Comparison of ENCODE assay signal across 29 cellular contexts in the genomic region with DNA sequence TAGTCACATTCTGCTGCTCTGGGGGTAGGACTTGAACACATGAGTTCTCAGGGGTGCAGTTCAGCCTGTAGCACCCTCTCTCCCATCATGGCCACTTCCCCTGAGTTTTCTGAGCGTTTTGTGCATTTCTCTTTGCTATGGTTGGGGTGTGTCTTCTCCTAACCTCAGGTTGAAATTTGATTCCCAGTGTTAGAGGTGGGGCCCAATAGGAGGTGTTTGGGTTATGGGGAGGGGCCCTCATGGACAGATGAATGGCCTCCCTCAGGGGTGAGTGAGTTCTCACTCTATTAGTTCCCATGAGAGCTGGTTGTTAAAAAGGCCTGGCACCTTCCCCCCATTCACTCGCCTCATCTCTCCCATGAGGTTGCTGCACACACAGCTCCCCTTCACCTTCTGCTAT.
DNase-seq lines count a peak whose midpoint lies in the region; TF ChIP-seq lines count a peak whose summit lies in the region.
"Had no signal": no experiment of that assay in that cellular context is flagged by ENCODE, and none has a peak within 500 bp of the region (broad histone marks: within the 10 kb centered on the region; RNA-seq: fewer than 3 reads in every experiment).

No MANE protein-coding gene starts in this region.

- H2AFZ ChIP-seq in GM23248 = no peak overlapping the region

- no peaks in the 10 kb centered on the region for H3K36me3 Mint-ChIP-seq in chondrocyte (ENCODE audit: low read depth)
- H3K36me3 Mint-ChIP-seq: activated naive CD4-positive, alpha-beta T cell treated with anti-CD3 and anti-CD28 coated beads, Interleukin-2, amount 50 U/mL, for 72 hours; stimulated activated effector memory CD8-positive, alpha-beta T cell treated with anti-CD3 and anti-CD28 coated beads, Interleukin-12 subunit alpha, Interleukin-12 subunit beta, amount 100 ng/mL, for 72 hours had no signal

- TF ChIP-seq CTCF in chondrocyte (IDR thresholded peaks at IDR 0.05) (no peak), foreskin fibroblast (IDR thresholded peaks at IDR 0.05; ENCODE audit: low read depth, low read length) (no peak)

- H3K4me2 ChIP-seq in GM23248 (ENCODE audit: unreplicated experiment) = no peak overlapping the region

- H3K9me3 ChIP-seq in GM23248 (ENCODE audit: low read depth) (no peaks in the 10 kb centered on the region), skeletal muscle tissue (ENCODE audit: control insufficient read depth in 3 of 3, low read length in 3 of 3) (peaks cover 0 to 2% (median 0%) of the 10 kb centered on the region in 3 donors)
- H3K9me3 ChIP-seq: esophagus squamous epithelium, gastrocnemius medialis had no signal

- H3K9ac ChIP-seq in GM23248 (peak overlapping the region; percentile 31; the same call in 1 of the 2 replicates), skeletal muscle tissue (ENCODE audit: low read depth in 1 of 3, low read length in 3 of 3) (no peak overlapping the region)

- peak overlapping the region; percentile 88 for H3K27ac Mint-ChIP-seq in chondrocyte (ENCODE audit: unreplicated experiment)
- H3K27ac Mint-ChIP-seq: activated CD4-positive, alpha-beta T cell treated with anti-CD3 and anti-CD28 coated beads, Interleukin-2, amount 10 ng/mL, durations not matched to agents 24 days and 14 days; activated naive CD4-positive, alpha-beta T cell treated with anti-CD3 and anti-CD28 coated beads, Interleukin-2, amount 50 U/mL, for 72 hours; activated T-helper 2 cell treated with anti-CD3 and anti-CD28 coated beads, Interferon-gamma antibody, Interleukin-2, Interleukin-4, amounts not matched to agents 10 μg/mL and 5 μg/mL and 100 μg/mL, durations not matched to agents 14 hours and 24 hours and 36 hours; H9; memory B cell; stimulated activated effector memory CD8-positive, alpha-beta T cell treated with anti-CD3 and anti-CD28 coated beads, Interleukin-12 subunit alpha, Interleukin-12 subunit beta, amount 100 ng/mL, for 72 hours; type B pancreatic cell had no signal

- no peaks in the 10 kb centered on the region for H3K27me3 Mint-ChIP-seq in chondrocyte (ENCODE audit: low read depth)

- no peaks in the 10 kb centered on the region for H3K79me2 ChIP-seq in GM23248 (ENCODE audit: insufficient read depth)

- H3K4me3 ChIP-seq in GM23248 (no peak overlapping the region), skeletal muscle tissue (ENCODE audit: low read length in 3 of 3) (no peak overlapping the region), foreskin fibroblast (ENCODE audit: low read depth in 1 of 2, low read length in 2 of 2) (no peak overlapping the region)
- H3K4me3 ChIP-seq: esophagus squamous epithelium, gastrocnemius medialis had no signal

- no peaks in the 10 kb centered on the region for H4K20me1 ChIP-seq in GM23248 (ENCODE audit: insufficient read depth)

- 97% methylated on average over 2 of the region's 2 CpGs for WGBS in GM23248 (ENCODE audit: low coverage in 1 of 2, low lambda C conversion rate in 2 of 2, missing lambda C conversion rate in 2 of 2), 2 experiments

- no peak overlapping the region for H3K4me3 Mint-ChIP-seq in chondrocyte (ENCODE audit: unreplicated experiment)
- H3K4me3 Mint-ChIP-seq: activated CD4-positive, alpha-beta T cell treated with anti-CD3 and anti-CD28 coated beads, Interleukin-2, amount 10 ng/mL, durations not matched to agents 24 days and 14 days; H9; memory B cell; neural crest cell; stimulated activated effector memory CD8-positive, alpha-beta T cell treated with anti-CD3 and anti-CD28 coated beads, Interleukin-12 subunit alpha, Interleukin-12 subunit beta, amount 100 ng/mL, for 72 hours; type B pancreatic cell had no signal

- no peaks in the 10 kb centered on the region for H3K9me2 ChIP-seq in GM23248 (ENCODE audit: insufficient read depth)

- peak overlapping the region; percentile 62 for H3K27ac ChIP-seq in GM23248
- peak overlapping the region; percentile 13 for H3K27ac ChIP-seq in skeletal muscle tissue (ENCODE audit: low read depth, low read length)
- H3K27ac ChIP-seq in substantia nigra (ENCODE audit: low read depth, low read length, poor library complexity, severe bottlenecking) = no peak overlapping the region
- H3K27ac ChIP-seq: WERI-Rb-1 had no signal

- H3K9me3 Mint-ChIP-seq in chondrocyte (ENCODE audit: low read depth) = no peaks in the 10 kb centered on the region
- H3K9me3 Mint-ChIP-seq: activated CD4-positive, alpha-beta T cell treated with anti-CD3 and anti-CD28 coated beads, Interleukin-2, amount 10 ng/mL, durations not matched to agents 24 days and 14 days; neural crest cell; stimulated activated effector memory CD8-positive, alpha-beta T cell treated with anti-CD3 and anti-CD28 coated beads, Interleukin-12 subunit alpha, Interleukin-12 subunit beta, amount 100 ng/mL, for 72 hours had no signal

- in situ Hi-C loops in GM23248 (cut with MboI) = no loop called here

- H3K4me1 Mint-ChIP-seq in chondrocyte (ENCODE audit: low read depth) = peaks cover 35% of the 10 kb centered on the region
- H3K4me1 Mint-ChIP-seq: activated CD4-positive, alpha-beta T cell treated with anti-CD3 and anti-CD28 coated beads, Interleukin-2, amount 10 ng/mL, durations not matched to agents 24 days and 14 days; H9; neural crest cell; stimulated activated effector memory CD8-positive, alpha-beta T cell treated with anti-CD3 and anti-CD28 coated beads, Interleukin-12 subunit alpha, Interleukin-12 subunit beta, amount 100 ng/mL, for 72 hours had no signal

- no peaks in the 10 kb centered on the region for H3K36me3 ChIP-seq in GM23248 (ENCODE audit: low read depth)
- H3K36me3 ChIP-seq in skeletal muscle tissue (ENCODE audit: control insufficient read depth in 3 of 3, insufficient read depth in 3 of 3, low read length in 3 of 3) = no peaks in the 10 kb centered on the region
- H3K36me3 ChIP-seq: esophagus squamous epithelium, gastrocnemius medialis, WERI-Rb-1 had no signal

- H3F3A ChIP-seq in GM23248 (ENCODE audit: insufficient read depth) = peaks cover 36% of the 10 kb centered on the region

- DNase-seq in GM23248 (no peak), M059J (ENCODE audit: low read depth) (peak; percentile 55), chondrocyte (ENCODE audit: low spot score) (no peak), substantia nigra (lab: John Stamatoyannopoulos, UW) (no peak), foreskin fibroblast (no peak), retina (no peak)
- DNase-seq: activated CD4-positive, alpha-beta T cell treated with anti-CD3 and anti-CD28 coated beads, Interleukin-2, amount 10 ng/mL, durations not matched to agents 24 days and 14 days; activated CD8-positive, alpha-beta memory T cell treated with anti-CD3 and anti-CD28 coated beads for 24 hours; activated T-cell treated with anti-CD3 and anti-CD28 coated beads for 4 hours; C1 segment of cervical spinal cord; central memory CD4-positive, alpha-beta T cell; esophagus squamous epithelium; gastrocnemius medialis; H9; hypothalamus; Karpas-422; NCI-H1436 treated with DMSO at 0.1 percent for 48 hours; NCI-H2107; NCI-H345; posterior cingulate gyrus; SHP77 treated with DMSO at 0.1 percent for 48 hours; WERI-Rb-1 had no signal

- peaks cover 31% of the 10 kb centered on the region for H3K4me1 ChIP-seq in GM23248 (ENCODE audit: insufficient read depth)
- peaks cover 0 to 16% (median 2%) of the 10 kb centered on the region in 3 donors for H3K4me1 ChIP-seq in skeletal muscle tissue (ENCODE audit: control insufficient read depth in 3 of 3, insufficient read depth in 3 of 3, low read length in 3 of 3)
- H3K4me1 ChIP-seq: gastrocnemius medialis had no signal

- H3K27me3 ChIP-seq in GM23248 (replicated peaks; ENCODE audit: insufficient read depth) (no peaks in the 10 kb centered on the region), skeletal muscle tissue (ENCODE audit: control insufficient read depth in 3 of 3, insufficient read depth in 3 of 3, low read length in 3 of 3) (peaks cover 10 to 21% (median 15%) of the 10 kb centered on the region in 3 donors)
